ENCODE assay signal across 22 cellular contexts in genomic region chr2:222646008-222646407, GRCh38. TPM values are rescaled to one million over a fixed set of nuclear protein-coding genes. Genes with fewer than 3 reads are reported as not detected.
DNase-seq lines count a peak whose midpoint lies in the region; ATAC-seq, FAIRE-seq and TF ChIP-seq lines count a peak whose summit lies in the region.
"Had no signal": no experiment of that assay in that cellular context is flagged by ENCODE, and none has a peak within 500 bp of the region (broad histone marks: within the 10 kb centered on the region; RNA-seq: fewer than 3 reads in every experiment).

No MANE protein-coding gene starts in this region.

- H3K27ac Mint-ChIP-seq in activated CD8-positive, alpha-beta T cell treated with anti-CD3 and anti-CD28 coated beads, Interleukin-2, amount 10 ng/mL, durations not matched to agents 7 days and 5 days = no peak overlapping the region
- H3K27ac Mint-ChIP-seq: GM23338 had no signal

- H3K4me3 ChIP-seq in SK-N-MC (no peak overlapping the region), pancreas (no peak overlapping the region), ascending aorta (no peak overlapping the region)
- H3K4me3 ChIP-seq: BLaER1, GM12878, GM23338 had no signal

- H3K9ac ChIP-seq in SK-N-MC (ENCODE audit: insufficient read length) = no peak overlapping the region
- H3K9ac ChIP-seq: BLaER1 had no signal

- POLR2A ChIA-PET in activated CD8-positive, alpha-beta T cell treated with anti-CD3 and anti-CD28 coated beads, Interleukin-2, amount 10 ng/mL, durations not matched to agents 7 days and 5 days (lab: Charles Lee) = no interaction called here

- H3K27me3 Mint-ChIP-seq in activated CD8-positive, alpha-beta T cell treated with anti-CD3 and anti-CD28 coated beads, Interleukin-2, amount 10 ng/mL, durations not matched to agents 7 days and 5 days (ENCODE audit: low read depth) = no peaks in the 10 kb centered on the region
- H3K27me3 Mint-ChIP-seq: CD4-positive, alpha-beta memory T cell had no signal

- H3K9me3 Mint-ChIP-seq in activated CD8-positive, alpha-beta T cell treated with anti-CD3 and anti-CD28 coated beads, Interleukin-2, amount 10 ng/mL, durations not matched to agents 7 days and 5 days (ENCODE audit: insufficient read depth) = no peaks in the 10 kb centered on the region
- H3K9me3 Mint-ChIP-seq: CD14-positive monocyte; CD4-positive, alpha-beta memory T cell; GM23338 had no signal

- H3K36me3 ChIP-seq in SK-N-MC (ENCODE audit: insufficient read depth, low read length) = peaks cover 92% of the 10 kb centered on the region
- peaks cover 0 to 5% (median 0%) of the 10 kb centered on the region in 3 donors for H3K36me3 ChIP-seq in pancreas
- peaks cover 15 to 45% of the 10 kb centered on the region in 2 donors for H3K36me3 ChIP-seq in ascending aorta

- intact Hi-C loops in left colon (cut with DNase I, micrococcal nuclease) = no loop called here
- intact Hi-C loops in pancreas (cut with DNase I) = no loop called here
- intact Hi-C loops in ascending aorta (cut with DNase I) = no loop called here

- H3K27ac ChIP-seq in SK-N-MC (peak overlapping the region; percentile 46; the same call in 1 of the 2 replicates), pancreas (no peak overlapping the region), ascending aorta (no peak overlapping the region)
- H3K27ac ChIP-seq: 22Rv1, BLaER1, HL-60 had no signal

- no peak overlapping the region for H3K4me3 Mint-ChIP-seq in activated CD8-positive, alpha-beta T cell treated with anti-CD3 and anti-CD28 coated beads, Interleukin-2, amount 10 ng/mL, durations not matched to agents 7 days and 5 days
- H3K4me3 Mint-ChIP-seq: CD14-positive monocyte; CD4-positive, alpha-beta memory T cell; GM23338 had no signal

- peaks cover 48% of the 10 kb centered on the region for H3K36me3 Mint-ChIP-seq in activated CD8-positive, alpha-beta T cell treated with anti-CD3 and anti-CD28 coated beads, Interleukin-2, amount 10 ng/mL, durations not matched to agents 7 days and 5 days (ENCODE audit: low read depth)

- H3K9me3 ChIP-seq in SK-N-MC (ENCODE audit: low read depth, low read length) (no peaks in the 10 kb centered on the region), pancreas (no peaks in the 10 kb centered on the region), ascending aorta (no peaks in the 10 kb centered on the region)
- H3K9me3 ChIP-seq: BLaER1 had no signal

- TF ChIP-seq CTCF in pancreas (IDR thresholded peaks at IDR 0.05) = no peak
- no peak for TF ChIP-seq CTCF in ascending aorta (IDR thresholded peaks at IDR 0.05)

- H3K4me1 Mint-ChIP-seq in activated CD8-positive, alpha-beta T cell treated with anti-CD3 and anti-CD28 coated beads, Interleukin-2, amount 10 ng/mL, durations not matched to agents 7 days and 5 days (ENCODE audit: low read depth) = peaks cover 1% of the 10 kb centered on the region
- H3K4me1 Mint-ChIP-seq: GM23338 had no signal

- no peak for FAIRE-seq in pancreas (lab: Jason Lieb, UNC)
- FAIRE-seq: GM12878 had no signal

- peaks cover 0 to 8% (median 3%) of the 10 kb centered on the region in 3 donors for H3K4me1 ChIP-seq in pancreas
- no peaks in the 10 kb centered on the region for H3K4me1 ChIP-seq in ascending aorta
- H3K4me1 ChIP-seq: BLaER1 had no signal

- 93 to 94% methylated on average over 3 of the region's 3 CpGs for WGBS in pancreas, 2 donors

- no peaks in the 10 kb centered on the region for H3K27me3 ChIP-seq in pancreas
- H3K27me3 ChIP-seq in ascending aorta = no peaks in the 10 kb centered on the region
- H3K27me3 ChIP-seq: BLaER1 had no signal

- peak; percentile 66 for ATAC-seq in left colon
- ATAC-seq in pancreas = no peak
- no peak for ATAC-seq in activated CD8-positive, alpha-beta T cell treated with anti-CD3 and anti-CD28 coated beads, Interleukin-2, amount 10 ng/mL, durations not matched to agents 7 days and 5 days
- ATAC-seq: GM12878, GM23338 had no signal

- CTCF ChIA-PET in activated CD8-positive, alpha-beta T cell treated with anti-CD3 and anti-CD28 coated beads, Interleukin-2, amount 10 ng/mL, durations not matched to agents 7 days and 5 days (lab: Charles Lee) = no interaction called here

- peak; percentile 25 for DNase-seq in DMS 273 (lab: John Stamatoyannopoulos, UW; ENCODE audit: unreplicated experiment)
- DNase-seq in DMS 273 treated with DMSO at 0.1 percent for 48 hours (lab: John Stamatoyannopoulos, UW) = no peak
- no peak for DNase-seq in SK-N-MC (ENCODE audit: low read depth, low spot score)
- no peak for DNase-seq in left colon
- DNase-seq in pancreas = no peak
- no peak for DNase-seq in ascending aorta (ENCODE audit: low spot score in 2 of 2)
- DNase-seq in activated CD8-positive, alpha-beta T cell treated with anti-CD3 and anti-CD28 coated beads, Interleukin-2, amount 10 ng/mL, durations not matched to agents 7 days and 5 days = no peak
- DNase-seq: CD4-positive, alpha-beta memory T cell; DMS53; DND-41; EL; HCEC 1CT had no signal

RNA-seq across cellular contexts. Expression of gene FARSB, which starts 9.9 kb away (rescaled TPM):
- total RNA-seq in left colon = 10 to 100 TPM; 19.2 to 27.3 TPM
- 10 to 100 TPM in 2 of 6 donors, 1 to 10 TPM in 4; 6.1 to 13.7 (median 8.6) TPM for total RNA-seq in pancreas
- polyA plus RNA-seq in pancreas = 10 to 100 TPM in 1 of 2 donors, 1 to 10 TPM in 1; 8.6 to 12.1 TPM
- total RNA-seq in ascending aorta = 4.4 TPM
- total RNA-seq in activated CD8-positive, alpha-beta T cell treated with anti-CD3 and anti-CD28 coated beads, Interleukin-2, amount 10 ng/mL, durations not matched to agents 7 days and 5 days = 10 to 100 TPM; 26.9 to 28.0 TPM

RNA-seq across cellular contexts. Expression of gene MOGAT1, which starts 25.4 kb away (rescaled TPM):
- total RNA-seq in left colon = under 1 TPM in 1 of 2 donors, not detected in 1; 0.25 TPM
- under 1 TPM in 4 of 6 donors, not detected in 2; 0.17 to 0.38 (median 0.29) TPM for total RNA-seq in pancreas
- polyA plus RNA-seq in pancreas = not detected
- not detected for total RNA-seq in ascending aorta
- total RNA-seq in activated CD8-positive, alpha-beta T cell treated with anti-CD3 and anti-CD28 coated beads, Interleukin-2, amount 10 ng/mL, durations not matched to agents 7 days and 5 days = not detected
- total RNA-seq: A673; CD4-positive, alpha-beta memory T cell; G401; GM12878; HT1080 had no signal
- polyA plus RNA-seq: AG04450; CD14-positive monocyte; CD4-positive, alpha-beta memory T cell; GM12878 had no signal
